In the genomic region with DNA sequence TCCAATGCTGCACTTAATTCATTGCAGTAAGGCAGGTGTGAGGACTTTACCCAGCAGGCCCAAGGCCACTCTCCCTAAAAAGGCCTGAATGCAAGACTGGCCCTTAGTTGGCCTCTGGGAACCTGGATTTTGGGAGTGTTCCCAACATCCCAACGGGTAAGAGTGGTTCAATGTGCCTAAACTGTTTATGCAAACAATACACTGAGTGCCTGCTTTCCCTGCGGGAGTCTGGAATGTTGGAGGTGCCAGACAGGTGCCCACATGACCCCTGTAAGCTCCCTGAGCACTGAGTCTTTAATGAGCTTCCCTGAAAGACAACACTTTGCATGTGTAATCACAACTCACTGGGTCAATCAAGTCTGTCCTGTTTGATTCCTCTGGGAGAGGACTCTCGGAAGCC, we compare ENCODE assay signal across 22 cellular contexts.
"Had no signal": no experiment of that assay in that cellular context is flagged by ENCODE, and none has a peak within 500 bp of the region (broad histone marks: within the 10 kb centered on the region; RNA-seq: fewer than 3 reads in every experiment).

No MANE protein-coding gene starts in this region.

- DNase-seq: activated B cell treated with CpG ODN at 0.5 μM for 24 hours; activated CD4-positive, alpha-beta T cell treated with anti-CD3 and anti-CD28 coated beads, Interleukin-2, amount 50 U/mL, for 1 hour; activated CD8-positive, alpha-beta T cell treated with anti-CD3 and anti-CD28 coated beads for 36 hours; activated naive CD4-positive, alpha-beta T cell; activated T-cell treated with anti-CD3 and anti-CD28 coated beads for 4 hours; activated T-cell treated with anti-CD3 and anti-CD28 coated beads, Interleukin-2, amount 50 U/mL, for 72 hours; central memory CD4-positive, alpha-beta T cell; left ventricle myocardium inferior; sigmoid colon; small intestine; stimulated activated CD4-positive, alpha-beta T cell treated with anti-CD3 and anti-CD28 coated beads, Interleukin-4, amount 100 ng/mL, for 24 hours; stimulated activated naive CD8-positive, alpha-beta T cell treated with anti-CD3 and anti-CD28 coated beads, Interleukin-15, amount 100 ng/mL, for 72 hours; substantia nigra; T-helper 2 cell; thyroid gland; upper lobe of left lung had no signal

- H3K9me3 Mint-ChIP-seq: activated B cell treated with CpG ODN at 0.5 μM for 24 hours; activated CD8-positive, alpha-beta T cell treated with anti-CD3 and anti-CD28 coated beads for 36 hours; activated naive CD4-positive, alpha-beta T cell treated with anti-CD3 and anti-CD28 coated beads, Interleukin-2, amount 50 U/mL, for 72 hours; activated T-cell treated with anti-CD3 and anti-CD28 coated beads, Interleukin-2, amount 50 U/mL, for 72 hours; nephron; stimulated activated effector memory CD8-positive, alpha-beta T cell treated with anti-CD3 and anti-CD28 coated beads, Interleukin-12 subunit alpha, Interleukin-12 subunit beta, amount 100 ng/mL, for 72 hours; stimulated activated naive CD8-positive, alpha-beta T cell treated with anti-CD3 and anti-CD28 coated beads, Interleukin-15, amount 100 ng/mL, for 72 hours had no signal

- ATAC-seq: activated CD8-positive, alpha-beta T cell treated with anti-CD3 and anti-CD28 coated beads for 36 hours; activated naive CD4-positive, alpha-beta T cell treated with anti-CD3 and anti-CD28 coated beads, Interleukin-2, amount 50 U/mL, for 72 hours; activated T-cell treated with anti-CD3 and anti-CD28 coated beads, Interleukin-2, amount 50 U/mL, for 72 hours; stimulated activated effector memory CD8-positive, alpha-beta T cell treated with anti-CD3 and anti-CD28 coated beads, Interleukin-12 subunit alpha, Interleukin-12 subunit beta, amount 100 ng/mL, for 72 hours; stimulated activated naive CD8-positive, alpha-beta T cell treated with anti-CD3 and anti-CD28 coated beads, Interleukin-15, amount 100 ng/mL, for 72 hours had no signal

- H3K27me3 ChIP-seq: breast epithelium, sigmoid colon, thyroid gland, upper lobe of left lung, vagina had no signal

- H3K27me3 Mint-ChIP-seq: activated B cell treated with CpG ODN at 0.5 μM for 24 hours; activated CD8-positive, alpha-beta T cell treated with anti-CD3 and anti-CD28 coated beads for 36 hours had no signal

- H3K4me1 Mint-ChIP-seq: nephron; stimulated activated effector memory CD8-positive, alpha-beta T cell treated with anti-CD3 and anti-CD28 coated beads, Interleukin-12 subunit alpha, Interleukin-12 subunit beta, amount 100 ng/mL, for 72 hours; stimulated activated naive CD8-positive, alpha-beta T cell treated with anti-CD3 and anti-CD28 coated beads, Interleukin-15, amount 100 ng/mL, for 72 hours had no signal

- H3K4me3 ChIP-seq: breast epithelium, left ventricle myocardium inferior, sigmoid colon, thyroid gland, upper lobe of left lung, vagina had no signal

- H3K4me3 Mint-ChIP-seq: activated B cell treated with CpG ODN at 0.5 μM for 24 hours; activated CD8-positive, alpha-beta T cell treated with anti-CD3 and anti-CD28 coated beads for 36 hours; activated T-cell treated with anti-CD3 and anti-CD28 coated beads, Interleukin-2, amount 50 U/mL, for 72 hours; nephron; stimulated activated effector memory CD8-positive, alpha-beta T cell treated with anti-CD3 and anti-CD28 coated beads, Interleukin-12 subunit alpha, Interleukin-12 subunit beta, amount 100 ng/mL, for 72 hours; stimulated activated naive CD8-positive, alpha-beta T cell treated with anti-CD3 and anti-CD28 coated beads, Interleukin-15, amount 100 ng/mL, for 72 hours had no signal

- H3K27ac ChIP-seq: breast epithelium, left ventricle myocardium inferior, sigmoid colon, thyroid gland, upper lobe of left lung, vagina had no signal

- H3K27ac Mint-ChIP-seq: activated B cell treated with CpG ODN at 0.5 μM for 24 hours; activated CD8-positive, alpha-beta T cell treated with anti-CD3 and anti-CD28 coated beads for 36 hours; activated naive CD4-positive, alpha-beta T cell treated with anti-CD3 and anti-CD28 coated beads, Interleukin-2, amount 50 U/mL, for 72 hours; activated T-cell treated with anti-CD3 and anti-CD28 coated beads, Interleukin-2, amount 50 U/mL, for 72 hours; nephron; progenitor cell of endocrine pancreas; stimulated activated effector memory CD8-positive, alpha-beta T cell treated with anti-CD3 and anti-CD28 coated beads, Interleukin-12 subunit alpha, Interleukin-12 subunit beta, amount 100 ng/mL, for 72 hours; stimulated activated naive CD8-positive, alpha-beta T cell treated with anti-CD3 and anti-CD28 coated beads, Interleukin-15, amount 100 ng/mL, for 72 hours had no signal

- H3K9me3 ChIP-seq: breast epithelium, left ventricle myocardium inferior, sigmoid colon, thyroid gland, upper lobe of left lung, vagina had no signal

- H3K4me1 ChIP-seq: breast epithelium, thyroid gland, upper lobe of left lung had no signal

- H3K36me3 ChIP-seq: breast epithelium had no signal
